Comparison of ENCODE assay signal across 8 cellular contexts in the genomic region with DNA sequence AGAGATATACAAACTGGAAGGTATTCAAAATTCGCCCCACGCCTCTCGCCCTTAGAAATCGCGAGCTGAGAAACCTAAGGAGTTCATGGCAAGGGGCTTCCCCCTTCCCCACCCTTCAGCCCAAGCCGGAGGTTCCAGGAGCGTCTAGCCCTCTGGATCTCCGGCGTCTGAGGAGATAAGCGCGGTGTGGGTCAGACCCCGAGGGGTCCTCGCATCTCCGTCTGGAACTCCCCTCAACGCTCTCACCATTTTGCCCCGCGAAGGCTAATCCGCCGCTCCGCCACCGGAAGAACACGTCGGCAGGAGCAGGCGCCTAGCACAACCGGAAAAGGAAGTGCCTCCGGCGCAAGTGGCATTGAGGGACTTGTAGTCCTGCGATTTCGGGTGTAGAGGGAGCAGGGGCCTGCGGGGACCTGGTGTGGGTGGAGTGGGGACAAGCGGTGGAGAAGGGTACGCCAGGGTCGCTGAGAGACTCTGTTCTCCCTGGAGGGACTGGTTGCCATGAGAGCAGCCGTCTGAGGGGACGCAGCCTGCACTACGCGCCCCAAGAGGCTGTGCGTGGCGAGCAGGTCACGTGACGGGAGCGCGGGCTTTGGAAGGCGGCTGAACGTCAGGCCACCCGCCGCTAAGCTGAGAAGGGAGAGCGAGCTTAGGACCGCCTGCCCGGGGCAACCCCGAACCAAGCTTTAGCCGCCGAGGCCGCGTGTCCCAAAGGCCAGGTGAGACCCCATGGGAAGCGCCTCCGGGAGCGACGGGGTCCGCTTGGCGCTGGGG. TPM values are rescaled to one million over a fixed set of nuclear protein-coding genes. Genes with fewer than 3 reads are reported as not detected.
DNase-seq lines count a peak whose midpoint lies in the region; ATAC-seq, FAIRE-seq and TF ChIP-seq lines count a peak whose summit lies in the region.

A gene with protein sequence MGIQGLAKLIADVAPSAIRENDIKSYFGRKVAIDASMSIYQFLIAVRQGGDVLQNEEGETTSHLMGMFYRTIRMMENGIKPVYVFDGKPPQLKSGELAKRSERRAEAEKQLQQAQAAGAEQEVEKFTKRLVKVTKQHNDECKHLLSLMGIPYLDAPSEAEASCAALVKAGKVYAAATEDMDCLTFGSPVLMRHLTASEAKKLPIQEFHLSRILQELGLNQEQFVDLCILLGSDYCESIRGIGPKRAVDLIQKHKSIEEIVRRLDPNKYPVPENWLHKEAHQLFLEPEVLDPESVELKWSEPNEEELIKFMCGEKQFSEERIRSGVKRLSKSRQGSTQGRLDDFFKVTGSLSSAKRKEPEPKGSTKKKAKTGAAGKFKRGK (plus strand): TSS at position 602 of the 774 bp plus-strand sequence. CDS start 2,451 bp downstream, outside the sequence.
A gene (minus strand): TSS at position 290 of the 774 bp plus-strand sequence. CDS start 41 bp downstream, at position 249.

- H2AFZ ChIP-seq in H1 (ENCODE audit: low read length), result peak within 1 kb of the TSS; percentile 98; the same call in 1 of the 2 replicates

- peaks cover 0 to 4% (median 0%) of the 10 kb centered on the region in 4 experiments; a peak in 1 of 7 replicates for H3K4me1 ChIP-seq in H1 (replicated peaks in 1 of 4; ENCODE audit: control insufficient read depth in 3 of 4, insufficient read depth in 4 of 4, low read length in 3 of 4)

- peak within 1 kb of the TSS; percentile 88; the same call in 1 of the 2 replicates for H2BK20ac ChIP-seq in H1 (ENCODE audit: low read length)

- H3K27me3 ChIP-seq in H1 (replicated peaks in 1 of 4; ENCODE audit: control insufficient read depth in 3 of 4, extremely low read depth in 1 of 4, insufficient read depth in 3 of 4, low read length in 3 of 4), result no peaks in the 10 kb centered on the region

- peak within 1 kb of the TSS; percentile 68 to 93 for H3K4me2 ChIP-seq in H1 (ENCODE audit: insufficient read depth in 1 of 2, low read depth in 2 of 2, low read length in 2 of 2)

- peak; percentile 57 to 82 for TF ChIP-seq POLR2A in H1 (IDR thresholded peaks at IDR 0.05; ENCODE audit: control extremely low read depth in 1 of 2, low read depth in 2 of 2, low read length in 2 of 2)

- peak within 1 kb of the TSS; percentile 96 for H3K56ac ChIP-seq in H1 (replicated peaks; ENCODE audit: insufficient read length, low read depth, low read length)

- H2BK5ac ChIP-seq in H1 (ENCODE audit: low read depth, low read length), result peak within 1 kb of the TSS; percentile 100

- H3K18ac ChIP-seq in H1 (ENCODE audit: extremely low read depth, low read length), result peak within 1 kb of the TSS; percentile 100

- H4K8ac ChIP-seq in H1 (ENCODE audit: extremely low read depth, insufficient read depth, low read length), result peak within 1 kb of the TSS; percentile 98

- TF ChIP-seq EP300 in H1 (IDR thresholded peaks at IDR 0.05; ENCODE audit: borderline replicate concordance in 1 of 2, low read depth in 2 of 2, low read length in 2 of 2), result no peak

- peak within 1 kb of the TSS; percentile 86 to 99 (median 98) for H3K4me3 ChIP-seq in H1 (ENCODE audit: extremely low read depth in 1 of 4, insufficient read depth in 2 of 4, low read depth in 3 of 4, low read length in 4 of 4)

- H4K5ac ChIP-seq in H1 (ENCODE audit: insufficient read length, low read depth, low read length), result peak within 1 kb of the TSS; percentile 98

- POLR2A ChIA-PET in H1 (lab: Charles Lee; ENCODE audit: partially characterized antibody), result interaction anchor here (0.8 to 20.9 kb wide), 27 partner anchors 8 to 332 kb away, joined by 3 to 354 read pairs (median 6); a partner anchor contains a TSS

- H3K9me3 ChIP-seq in H1 (ENCODE audit: insufficient read depth in 2 of 2, low read depth in 1 of 2, low read length in 1 of 2), result no peaks in the 10 kb centered on the region

- H3K9ac ChIP-seq in H1 (replicated peaks in 1 of 4; ENCODE audit: extremely low read depth in 1 of 4, low read depth in 3 of 4, low read length in 3 of 4), result peak within 1 kb of the TSS; percentile 90 to 100 (median 99)

- peaks cover 17 to 41% (median 33%) of the 10 kb centered on the region in 4 experiments; a peak in 7 of 8 replicates for H3K36me3 ChIP-seq in H1 (ENCODE audit: control insufficient read depth in 2 of 4, insufficient read depth in 4 of 4, low read length in 3 of 4)

- CTCF ChIA-PET in H1 (lab: Charles Lee; ENCODE audit: partially characterized antibody), result interaction anchor here (0.6 to 10.5 kb wide), 11 partner anchors 12 to 664 kb away, joined by 3 to 168 read pairs (median 6); no protein-coding TSS in a partner anchor

- DNase-seq in COLO668 (lab: John Stamatoyannopoulos, UW; ENCODE audit: unreplicated experiment) (peak; percentile 90), HT1080 (ENCODE audit: low read depth) (peak; percentile 91), NOMO-1 treated with dmso at 0.1 percent for 144 hours (lab: John Stamatoyannopoulos, UW; ENCODE audit: unreplicated experiment) (peak; percentile 93), H1 (ENCODE audit: low read depth in 1 of 2, low spot score in 2 of 2) (peak; percentile 80 to 95), mesenteric fat pad (ENCODE audit: low spot score) (peak; percentile 96)
- peak; percentile 74 to 77 (median 76) for DNase-seq in activated CD8-positive, alpha-beta memory T cell treated with anti-CD3 and anti-CD28 coated beads for 48 hours (ENCODE audit: low read depth in 2 of 3, low spot score in 2 of 3)
- peak; percentile 74 for DNase-seq in stimulated activated CD8-positive, alpha-beta memory T cell treated with anti-CD3 and anti-CD28 coated beads, Interleukin-15, amount 100 ng/mL, for 1 hour (ENCODE audit: low read depth)

- ATAC-seq in GM21360 (IDR thresholded peaks at IDR 0.05; ENCODE audit: unreplicated experiment), result peak; percentile 74

- H3K79me1 ChIP-seq in H1 (ENCODE audit: low read depth, low read length), result no peaks in the 10 kb centered on the region; the same call in 1 of the 2 replicates

- H3K27ac ChIP-seq in H1 (ENCODE audit: low read depth, low read length), result peak within 1 kb of the TSS; percentile 100

- no peak for TF ChIP-seq RAD21 in H1 (IDR thresholded peaks at IDR 0.05 in 1 of 2, conservative IDR thresholded peaks at IDR 0.05 in 1 of 2; ENCODE audit: low read depth in 2 of 2, low read length in 2 of 2)

- no peak within 1 kb of the TSS for H3K14ac ChIP-seq in H1 (ENCODE audit: insufficient read length)

- peak within 1 kb of the TSS; percentile 100 for H2BK12ac ChIP-seq in H1 (ENCODE audit: low read depth, low read length)

- TF ChIP-seq CTCF in H1 (IDR thresholded peaks at IDR 0.05; ENCODE audit: control extremely low read depth in 1 of 3, insufficient read depth in 1 of 3, low read depth in 1 of 3, low read length in 3 of 3), result peak in 1 of 3 experiments; percentile 4; a peak in 1 of 4 replicates

- no peak for FAIRE-seq in H1 (lab: Jason Lieb, UNC)

- H3K23me2 ChIP-seq in H1 (ENCODE audit: low read depth, low read length), result peaks cover 2% of the 10 kb centered on the region; the same call in 1 of the 2 replicates

- H4K91ac ChIP-seq in H1 (replicated peaks; ENCODE audit: insufficient read length, low read length), result peak within 1 kb of the TSS; percentile 97

- H2BK15ac ChIP-seq in H1 (ENCODE audit: low read length), result peak within 1 kb of the TSS; percentile 88; the same call in 1 of the 2 replicates

- H3K79me2 ChIP-seq in H1 (ENCODE audit: control insufficient read depth in 1 of 2, insufficient read depth in 2 of 2, low read length in 2 of 2), result peaks cover 8 to 53% of the 10 kb centered on the region in 2 experiments

- peak within 1 kb of the TSS; percentile 57 for H3K4ac ChIP-seq in H1 (replicated peaks; ENCODE audit: insufficient read length, low read depth, low read length)

- peaks cover 9 to 10% of the 10 kb centered on the region in 2 experiments for H4K20me1 ChIP-seq in H1 (replicated peaks in 1 of 2; ENCODE audit: control insufficient read depth in 1 of 2, insufficient read depth in 2 of 2, low read length in 2 of 2)

- H2BK120ac ChIP-seq in H1 (replicated peaks; ENCODE audit: low read depth, low read length), result peak within 1 kb of the TSS; percentile 94

- no peak within 1 kb of the TSS for H3K23ac ChIP-seq in H1 (ENCODE audit: insufficient read length)

- no peak within 1 kb of the TSS; the same call in 1 of the 2 replicates for H2AK5ac ChIP-seq in H1 (ENCODE audit: low read depth, low read length)

- 1% methylated on average over 60 of the region's 61 CpGs; no CpG with 5 or more reads in 1 of the 2 experiments for WGBS in H1 (ENCODE audit: extremely low coverage in 1 of 2, insufficient coverage in 1 of 2, insufficient read length in 1 of 2, insufficient replicate concordance in 2 of 2, low coverage in 1 of 2, low lambda C conversion rate in 2 of 2, missing lambda C conversion rate in 1 of 2), 2 experiments

TF ChIP-seq in H1, 55 proteins besides CTCF, POLR2A, EP300 and RAD21 (continues in another document):
- TF ChIP-seq KDM1A (IDR thresholded peaks at IDR 0.05; ENCODE audit: borderline replicate concordance, low read length), result no peak
- no peak for TF ChIP-seq RFX5 (IDR thresholded peaks at IDR 0.05; ENCODE audit: borderline replicate concordance, low read depth, low read length)

RNA-seq across cellular contexts. Expression of the first gene that starts in this region (rescaled TPM):
- 251 and 261 TPM in 2 replicates for total RNA-seq in HT1080 (2014; rRNA removed; shearing (Covaris generic))
- 106 and 119 TPM in 2 replicates for polyA plus RNA-seq in HT1080 (2015; cell fraction: cytosol; rRNA removed)
- polyA plus RNA-seq in HT1080 (2015; cell fraction: nucleus; rRNA removed), result 111 and 133 TPM in 2 replicates
- total RNA-seq in H1 (2021; fragmentation: NEBNext Ultra II Directional; extraction: Animal tissue kit (Norgen Biotek cat#: 25700)), result 84.5 and 86.1 TPM in 2 replicates
- 52.6 and 52.9 TPM in 2 replicates for polyA plus RNA-seq in H1 (2011; rRNA removed)
- 75.9 TPM for polyA plus RNA-seq in H1 (2011; cell fraction: cytosol; rRNA removed)
- polyA plus RNA-seq in H1 (2011; cell fraction: nucleus; rRNA removed), result 39.1 TPM
- polyA plus RNA-seq in H1 (2012, experiment 1 of 2), result 91.9 to 107 TPM (median 97.9 TPM) in 4 replicates
- polyA plus RNA-seq in H1 (2012, experiment 2 of 2), result 35.6 TPM
- polyA plus RNA-seq in H1 (2013, experiment 1 of 2), result 52.4 TPM
- polyA plus RNA-seq in H1 (2013, experiment 2 of 2), result 55.2 TPM
- polyA minus RNA-seq in H1 (2011; rRNA and poly(A)+ RNA removed), result 74.7 and 76.2 TPM in 2 replicates
- polyA minus RNA-seq in H1 (2011; cell fraction: cytosol; rRNA and poly(A)+ RNA removed), result 43.7 TPM
- polyA minus RNA-seq in H1 (2011; cell fraction: nucleus; rRNA and poly(A)+ RNA removed), result 41.1 TPM
- total RNA-seq in mesenteric fat pad, result 8.0 TPM

RNA-seq across cellular contexts. Expression of the second gene that starts in this region (rescaled TPM):
- 178 and 184 TPM in 2 replicates for total RNA-seq in HT1080 (2014; rRNA removed; shearing (Covaris generic))
- 183 and 205 TPM in 2 replicates for polyA plus RNA-seq in HT1080 (2015; cell fraction: cytosol; rRNA removed)
- polyA plus RNA-seq in HT1080 (2015; cell fraction: nucleus; rRNA removed), result 50.4 and 65.2 TPM in 2 replicates
- total RNA-seq in H1 (2021; fragmentation: NEBNext Ultra II Directional; extraction: Animal tissue kit (Norgen Biotek cat#: 25700)), result 186 and 191 TPM in 2 replicates
- 622 and 759 TPM in 2 replicates for polyA plus RNA-seq in H1 (2011; rRNA removed)
- polyA plus RNA-seq in H1 (2011; cell fraction: cytosol; rRNA removed), result 508 TPM
- 357 TPM for polyA plus RNA-seq in H1 (2011; cell fraction: nucleus; rRNA removed)
- polyA plus RNA-seq in H1 (2012, experiment 1 of 2), result 367 to 567 TPM (median 473 TPM) in 4 replicates
- polyA plus RNA-seq in H1 (2012, experiment 2 of 2), result 392 TPM
- polyA plus RNA-seq in H1 (2013, experiment 1 of 2), result 338 TPM
- 352 TPM for polyA plus RNA-seq in H1 (2013, experiment 2 of 2)
- polyA minus RNA-seq in H1 (2011; rRNA and poly(A)+ RNA removed), result 163 and 184 TPM in 2 replicates
- 130 TPM for polyA minus RNA-seq in H1 (2011; cell fraction: cytosol; rRNA and poly(A)+ RNA removed)
- polyA minus RNA-seq in H1 (2011; cell fraction: nucleus; rRNA and poly(A)+ RNA removed), result 123 TPM
- 80.8 TPM for total RNA-seq in mesenteric fat pad

Comparison
In these comparisons a context has a peak if more than half of its experiments do, and no peak if none do; other contexts are left out.
1. Peak in every context shown above with its lines: DNase-seq, ATAC-seq, H3K4me3 ChIP-seq and H3K27ac ChIP-seq.